Comparison of ENCODE assay signal across 28 cellular contexts in genomic region chr22:40120783-40121182, GRCh38. TPM values are rescaled to one million over a fixed set of nuclear protein-coding genes. Genes with fewer than 3 reads are reported as not detected.
DNase-seq lines count a peak whose midpoint lies in the region; ATAC-seq and TF ChIP-seq lines count a peak whose summit lies in the region.
"Had no signal": no experiment of that assay in that cellular context is flagged by ENCODE, and none has a peak within 500 bp of the region (broad histone marks: within the 10 kb centered on the region; RNA-seq: fewer than 3 reads in every experiment).

No MANE protein-coding gene starts in this region.

- no peak overlapping the region for H3K9ac ChIP-seq in Karpas-422 (ENCODE audit: low read length)

- peaks cover 52% of the 10 kb centered on the region for H3K4me1 Mint-ChIP-seq in central memory CD8-positive, alpha-beta T cell
- H3K4me1 Mint-ChIP-seq in memory B cell = peaks cover 26% of the 10 kb centered on the region

- no peaks in the 10 kb centered on the region for H3K27me3 Mint-ChIP-seq in central memory CD8-positive, alpha-beta T cell
- no peaks in the 10 kb centered on the region for H3K27me3 Mint-ChIP-seq in memory B cell
- H3K27me3 Mint-ChIP-seq: activated naive CD4-positive, alpha-beta T cell treated with anti-CD3 and anti-CD28 coated beads, Interleukin-2, amount 10 ng/mL, durations not matched to agents 7 days and 5 days; CD4-positive, alpha-beta memory T cell; naive B cell; T-helper 17 cell had no signal

- intact Hi-C loops in left ventricle myocardium inferior (cut with micrococcal nuclease) = no loop called here
- intact Hi-C loops in right cardiac atrium (cut with DNase I) = no loop called here

- H3K9me3 Mint-ChIP-seq in central memory CD8-positive, alpha-beta T cell = no peaks in the 10 kb centered on the region
- H3K9me3 Mint-ChIP-seq in memory B cell = no peaks in the 10 kb centered on the region
- H3K9me3 Mint-ChIP-seq: activated naive CD4-positive, alpha-beta T cell treated with anti-CD3 and anti-CD28 coated beads, Interleukin-2, amount 10 ng/mL, durations not matched to agents 7 days and 5 days; activated T-cell treated with anti-CD3 and anti-CD28 coated beads, Interleukin-2, amount 50 U/mL, for 72 hours; CD4-positive, alpha-beta memory T cell; naive B cell had no signal

- H4K20me1 ChIP-seq in Karpas-422 (ENCODE audit: insufficient read depth, low read depth, low read length) = no peaks in the 10 kb centered on the region

- H3K36me3 ChIP-seq in left ventricle myocardium inferior (peaks cover 7% of the 10 kb centered on the region), Karpas-422 (ENCODE audit: insufficient read depth, low read length) (no peaks in the 10 kb centered on the region)

- no peak overlapping the region for H3K4me3 Mint-ChIP-seq in central memory CD8-positive, alpha-beta T cell
- H3K4me3 Mint-ChIP-seq in memory B cell = no peak overlapping the region
- H3K4me3 Mint-ChIP-seq: activated naive CD4-positive, alpha-beta T cell treated with anti-CD3 and anti-CD28 coated beads, Interleukin-2, amount 10 ng/mL, durations not matched to agents 7 days and 5 days; activated T-cell treated with anti-CD3 and anti-CD28 coated beads, Interleukin-2, amount 50 U/mL, for 72 hours had no signal

- peaks cover 36% of the 10 kb centered on the region for H3K36me3 Mint-ChIP-seq in central memory CD8-positive, alpha-beta T cell (ENCODE audit: insufficient read depth)
- H3K36me3 Mint-ChIP-seq in memory B cell = peaks cover 32% of the 10 kb centered on the region

- no peak overlapping the region for H3K4me2 ChIP-seq in Karpas-422 (ENCODE audit: low read depth, low read length, poor library complexity, severe bottlenecking)
- H3K4me2 ChIP-seq: PC-9 had no signal

- peak overlapping the region; percentile 37 for H3K27ac ChIP-seq in left ventricle myocardium inferior (replicated peaks)
- no peak overlapping the region for H3K27ac ChIP-seq in right cardiac atrium (ENCODE audit: low read length)
- H3K27ac ChIP-seq in Karpas-422 (ENCODE audit: low read length) = no peak overlapping the region
- H3K27ac ChIP-seq: PC-9, testis had no signal

- H3K27me3 ChIP-seq in left ventricle myocardium inferior (ENCODE audit: low read depth) (no peaks in the 10 kb centered on the region), right cardiac atrium (ENCODE audit: control insufficient read depth, insufficient read depth) (no peaks in the 10 kb centered on the region), Karpas-422 (ENCODE audit: low read length) (no peaks in the 10 kb centered on the region)
- H3K27me3 ChIP-seq: heart left ventricle, testis had no signal

- no peaks in the 10 kb centered on the region for H3K9me3 ChIP-seq in left ventricle myocardium inferior (replicated peaks)
- no peaks in the 10 kb centered on the region for H3K9me3 ChIP-seq in right cardiac atrium (ENCODE audit: control insufficient read depth, low read length)
- no peaks in the 10 kb centered on the region for H3K9me3 ChIP-seq in Karpas-422 (ENCODE audit: low read length)
- H3K9me3 ChIP-seq: heart left ventricle, testis had no signal

- H2AFZ ChIP-seq in Karpas-422 (ENCODE audit: low read length) = no peak overlapping the region
- H2AFZ ChIP-seq: PC-9 had no signal

- DNase-seq in left ventricle myocardium inferior (no peak), right cardiac atrium (no peak), memory B cell (ENCODE audit: low spot score in 2 of 2) (no peak), NCI-H2081 treated with DMSO at 0.1 percent for 48 hours (lab: John Stamatoyannopoulos, UW) (no peak), Karpas-422 (no peak)
- DNase-seq in central memory CD8-positive, alpha-beta T cell (ENCODE audit: low spot score in 2 of 2) = no peak
- no peak for DNase-seq in stimulated activated CD4-positive, alpha-beta T cell treated with anti-CD3 and anti-CD28 coated beads, Interleukin-2, amount 100 ng/mL, for 24 hours
- DNase-seq: activated CD4-positive, alpha-beta T cell treated with anti-CD3 and anti-CD28 coated beads, Interleukin-2, amount 50 U/mL, for 4 hours; activated naive CD4-positive, alpha-beta T cell treated with anti-CD3 and anti-CD28 coated beads, Interleukin-2, amount 10 ng/mL, durations not matched to agents 7 days and 5 days; AML-193; CD4-positive, alpha-beta memory T cell; effector memory CD4-positive, alpha-beta T cell; erythroblast; foreskin melanocyte; H7; heart left ventricle; left ventricle myocardium superior; naive B cell; NCI-H1092 treated with DMSO at 0.1 percent for 48 hours; NCI-H1694 treated with DMSO at 0.1 percent for 48 hours; NCI-H2171 treated with DMSO at 0.1 percent for 48 hours; PC-9; Right ventricle myocardium superior; stimulated activated naive CD4-positive, alpha-beta T cell treated with Interleukin-2 at 50 U/mL for 16 hours; T-helper 17 cell; testis had no signal

- ATAC-seq in right cardiac atrium (no peak), memory B cell (ENCODE audit: low read depth) (no peak)
- ATAC-seq in central memory CD8-positive, alpha-beta T cell (replicated peaks; ENCODE audit: extremely low read depth, poor library complexity, severe bottlenecking) = no peak
- ATAC-seq: heart left ventricle, K562, left ventricle myocardium superior, T-helper 17 cell had no signal

- H3K4me1 ChIP-seq in left ventricle myocardium inferior (peaks cover 50% of the 10 kb centered on the region), right cardiac atrium (ENCODE audit: control insufficient read depth, insufficient read depth, low read length) (peaks cover 2% of the 10 kb centered on the region), Karpas-422 (ENCODE audit: low read length) (peaks cover 6% of the 10 kb centered on the region; the same call in 1 of the 2 replicates)

- H3K79me2 ChIP-seq in Karpas-422 (ENCODE audit: low read length) = peaks cover 25% of the 10 kb centered on the region

- no peaks in the 10 kb centered on the region for H3K9me2 ChIP-seq in Karpas-422 (replicated peaks; ENCODE audit: insufficient read depth, low read length)

- H3K4me3 ChIP-seq in left ventricle myocardium inferior (no peak overlapping the region), right cardiac atrium (ENCODE audit: low read length) (no peak overlapping the region), Karpas-422 (ENCODE audit: low read length) (no peak overlapping the region)
- H3K4me3 ChIP-seq: heart left ventricle, K562, PC-9, testis had no signal

- no peak for TF ChIP-seq CTCF in left ventricle myocardium inferior (IDR thresholded peaks at IDR 0.05; ENCODE audit: borderline replicate concordance)

- H3K27ac Mint-ChIP-seq in central memory CD8-positive, alpha-beta T cell (ENCODE audit: low read depth) = peak overlapping the region; percentile 35
- peak overlapping the region; percentile 42 for H3K27ac Mint-ChIP-seq in memory B cell
- H3K27ac Mint-ChIP-seq: activated naive CD4-positive, alpha-beta T cell treated with anti-CD3 and anti-CD28 coated beads, Interleukin-2, amount 10 ng/mL, durations not matched to agents 7 days and 5 days had no signal

- 77% methylated on average over 3 of the region's 3 CpGs for WGBS in right cardiac atrium

RNA-seq across cellular contexts. Expression of gene TNRC6B, which starts 56.9 kb away (rescaled TPM):
- 43.8 TPM for total RNA-seq in left ventricle myocardium inferior
- 10 to 100 TPM; 38.1 to 50.6 (median 39.8) TPM for total RNA-seq in right cardiac atrium
- polyA plus RNA-seq in right cardiac atrium = 14.4 TPM
- total RNA-seq in Karpas-422 (2014; rRNA removed; shearing (Covaris generic); ENCODE audit: low replicate concordance) = 32.0 and 41.1 TPM in 2 replicates
